ENCODE assay signal across 8 cellular contexts in the genomic region with DNA sequence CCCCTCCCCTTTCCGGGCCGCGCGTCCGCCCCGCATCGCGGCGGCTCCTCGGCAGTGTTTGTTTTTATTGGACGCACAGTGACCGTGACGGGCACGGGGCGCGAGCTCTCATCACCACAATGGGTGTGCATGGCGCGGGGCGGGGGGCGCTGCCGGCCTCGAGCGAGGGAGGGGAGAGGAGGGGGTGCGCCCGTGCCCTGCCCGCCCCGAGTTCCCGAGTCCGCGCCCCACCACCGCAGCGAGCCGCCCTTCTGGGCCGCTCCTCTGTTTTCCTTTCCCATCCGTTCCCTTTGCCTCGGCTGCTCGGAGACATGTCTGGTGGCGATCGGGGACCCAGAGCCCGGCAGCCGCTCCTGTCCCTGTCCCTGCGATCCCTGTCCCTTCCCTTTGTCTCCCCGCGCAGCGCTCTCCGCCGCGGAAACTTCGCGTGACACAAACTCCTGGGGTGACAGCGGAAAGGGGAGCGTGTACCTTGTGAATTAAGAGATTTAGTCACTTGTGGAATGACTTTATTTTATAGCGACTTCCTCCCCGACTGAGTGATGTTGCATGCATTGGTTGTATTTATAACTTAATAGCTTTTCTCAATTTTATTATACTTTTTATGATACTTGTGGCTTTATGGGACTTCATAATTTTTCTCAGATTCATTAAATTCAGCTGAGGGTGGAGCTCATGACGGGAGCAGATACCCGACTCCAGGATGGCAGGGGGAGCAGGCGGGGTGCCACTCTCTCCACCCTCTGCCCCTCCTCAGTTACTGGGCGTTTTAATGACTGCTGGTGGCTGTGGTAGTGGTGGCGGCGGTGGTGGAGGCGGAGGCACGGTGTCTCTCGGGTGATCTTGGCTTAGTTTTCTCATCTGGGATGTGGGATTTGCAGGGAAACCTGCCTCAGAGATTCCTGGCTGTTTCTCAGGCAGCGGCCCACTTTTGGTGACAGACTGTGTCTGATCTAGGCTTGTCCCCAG. TPM values are rescaled to one million over a fixed set of nuclear protein-coding genes. Genes with fewer than 3 reads are reported as not detected.
DNase-seq lines count a peak whose midpoint lies in the region; ATAC-seq lines count a peak whose summit lies in the region.

No MANE protein-coding gene starts in this region.

- peaks cover 68% of the 10 kb centered on the region for H3K27me3 Mint-ChIP-seq in activated naive CD8-positive, alpha-beta T cell treated with anti-CD3 and anti-CD28 coated beads for 36 hours
- H3K27me3 Mint-ChIP-seq in immature natural killer cell (ENCODE audit: low read depth in 3 of 3), result peaks cover 19 to 59% (median 25%) of the 10 kb centered on the region in 3 donors

- H3K4me3 ChIP-seq in stomach smooth muscle (ENCODE audit: low read length in 2 of 2), result peak overlapping the region; percentile 37 to 57

- H3K27ac ChIP-seq in stomach smooth muscle (ENCODE audit: low read length), result no peak overlapping the region

- no peak overlapping the region for H3K27ac Mint-ChIP-seq in activated naive CD8-positive, alpha-beta T cell treated with anti-CD3 and anti-CD28 coated beads for 36 hours
- no peak overlapping the region for H3K27ac Mint-ChIP-seq in immature natural killer cell

- ATAC-seq in GM18907 (IDR thresholded peaks at IDR 0.05; ENCODE audit: unreplicated experiment), result no peak

- peaks cover 11% of the 10 kb centered on the region for H3K4me1 Mint-ChIP-seq in activated naive CD8-positive, alpha-beta T cell treated with anti-CD3 and anti-CD28 coated beads for 36 hours
- H3K4me1 Mint-ChIP-seq in immature natural killer cell, result peaks cover 13 to 15% of the 10 kb centered on the region in 2 donors

- peaks cover 10% of the 10 kb centered on the region for H3K4me1 ChIP-seq in stomach smooth muscle (ENCODE audit: control insufficient read depth, insufficient read depth, low read length)

- H3K36me3 ChIP-seq in stomach smooth muscle (ENCODE audit: control insufficient read depth in 2 of 2, insufficient read depth in 2 of 2, low read length in 2 of 2), result no peaks in the 10 kb centered on the region

- no peak overlapping the region for H3K9ac ChIP-seq in stomach smooth muscle (ENCODE audit: low read length in 2 of 2)

- H3K36me3 Mint-ChIP-seq in activated naive CD8-positive, alpha-beta T cell treated with anti-CD3 and anti-CD28 coated beads for 36 hours, result no peaks in the 10 kb centered on the region
- no peaks in the 10 kb centered on the region for H3K36me3 Mint-ChIP-seq in immature natural killer cell

- no peaks in the 10 kb centered on the region for H3K9me3 Mint-ChIP-seq in activated naive CD8-positive, alpha-beta T cell treated with anti-CD3 and anti-CD28 coated beads for 36 hours
- H3K9me3 Mint-ChIP-seq in immature natural killer cell, result peaks cover 0 to 2% (median 0%) of the 10 kb centered on the region in 6 donors

- peaks cover 58 to 70% of the 10 kb centered on the region in 2 donors for H3K27me3 ChIP-seq in stomach smooth muscle (ENCODE audit: control insufficient read depth in 1 of 2, insufficient read depth in 2 of 2, low read length in 2 of 2)

- H3K9me3 ChIP-seq in stomach smooth muscle (ENCODE audit: control insufficient read depth in 2 of 2, low read length in 2 of 2), result no peaks in the 10 kb centered on the region

- H3K4me3 Mint-ChIP-seq in activated naive CD8-positive, alpha-beta T cell treated with anti-CD3 and anti-CD28 coated beads for 36 hours, result peak overlapping the region; percentile 73
- H3K4me3 Mint-ChIP-seq in immature natural killer cell, result peak overlapping the region; percentile 50 to 80 (median 70)

- DNase-seq in NCI-H82 (lab: John Stamatoyannopoulos, UW) (peak; percentile 31), NCI-H82 treated with DMSO at 0.1 percent for 48 hours (lab: John Stamatoyannopoulos, UW; ENCODE audit: unreplicated experiment) (no peak), immature natural killer cell (no peak), RKO (ENCODE audit: low spot score) (no peak)
- DNase-seq in activated naive CD8-positive, alpha-beta T cell treated with anti-CD3 and anti-CD28 coated beads for 36 hours, result no peak
- DNase-seq in effector CD4-positive, alpha-beta T cell, result no peak

RNA-seq across cellular contexts. Expression of gene MRM1, which starts 40.8 kb away (rescaled TPM):
- 10 to 100 TPM; 24.4 to 26.4 TPM for total RNA-seq in activated naive CD8-positive, alpha-beta T cell treated with anti-CD3 and anti-CD28 coated beads for 36 hours
- polyA plus RNA-seq in immature natural killer cell, result 1 to 10 TPM in 2 of 3 donors, not detected in 1; 2.0 to 6.4 TPM

RNA-seq across cellular contexts. Expression of gene DHRS11, which starts 50.5 kb away (rescaled TPM):
- 10 to 100 TPM; 10.1 to 14.1 TPM for total RNA-seq in activated naive CD8-positive, alpha-beta T cell treated with anti-CD3 and anti-CD28 coated beads for 36 hours
- polyA plus RNA-seq in immature natural killer cell, result 1 to 10 TPM in 2 of 3 donors, not detected in 1; 3.3 to 6.0 TPM
